15 cellular contexts compared by ENCODE assay signal in the genomic region with DNA sequence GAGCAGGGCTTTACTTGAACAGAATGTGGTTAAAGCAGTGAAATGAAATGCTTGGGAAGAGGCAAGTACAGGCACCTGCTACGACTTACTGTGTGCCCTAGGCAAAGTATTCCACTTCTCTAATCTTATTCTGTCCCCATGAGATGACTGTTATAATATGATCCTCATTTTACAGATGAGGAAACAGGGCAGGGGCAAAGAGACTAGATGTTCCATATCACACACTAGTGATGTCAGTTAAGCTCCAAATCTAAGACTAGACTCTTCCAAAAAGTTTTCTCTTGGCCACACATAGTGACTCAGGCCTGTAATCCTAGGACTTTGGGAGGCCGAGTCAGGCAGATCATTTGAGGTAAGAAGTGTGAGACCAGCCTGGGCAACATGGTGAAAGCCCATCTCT.
"Had no signal": no experiment of that assay in that cellular context is flagged by ENCODE, and none has a peak within 500 bp of the region (broad histone marks: within the 10 kb centered on the region; RNA-seq: fewer than 3 reads in every experiment).

No MANE protein-coding gene starts in this region.

- H3K36me3 ChIP-seq: cardiac muscle cell, neural progenitor cell, ovary had no signal

- H3K4me1 ChIP-seq: neural progenitor cell had no signal

- H3K9me3 Mint-ChIP-seq: activated naive CD4-positive, alpha-beta T cell treated with anti-CD3 and anti-CD28 coated beads for 36 hours; activated naive CD8-positive, alpha-beta T cell treated with anti-CD3 and anti-CD28 coated beads, Interleukin-2, amount 50 U/mL, for 24 hours; T-cell had no signal

- H3K27ac Mint-ChIP-seq: activated naive CD4-positive, alpha-beta T cell treated with anti-CD3 and anti-CD28 coated beads for 36 hours; activated naive CD8-positive, alpha-beta T cell treated with anti-CD3 and anti-CD28 coated beads, Interleukin-2, amount 50 U/mL, for 24 hours; neural progenitor cell; stimulated activated naive B cell treated with anti-CD40 and anti-IgM and Interleukin-4, amounts not matched to agents 10 μg/mL and 1 μg/mL and 100 μg/mL, for 72 hours; T-cell had no signal

- H3K9me2 ChIP-seq: SK-N-SH had no signal

- DNase-seq: activated CD4-positive, alpha-beta T cell treated with anti-CD3 and anti-CD28 coated beads, Interleukin-2, amount 50 U/mL, for 4 hours; activated CD4-positive, CD25-positive, alpha-beta regulatory T cell treated with anti-CD3 and anti-CD28 coated beads, Interleukin-2, amount 50 U/mL, for 72 hours; activated naive CD4-positive, alpha-beta T cell treated with anti-CD3 and anti-CD28 coated beads for 36 hours; activated naive CD8-positive, alpha-beta T cell treated with anti-CD3 and anti-CD28 coated beads, Interleukin-2, amount 50 U/mL, for 24 hours; activated T-cell treated with anti-CD3 and anti-CD28 coated beads for 4 hours; islet precursor cell; midbrain; ovary; SK-N-SH; stimulated activated CD4-positive, alpha-beta T cell treated with anti-CD3 and anti-CD28 coated beads, Interleukin-4, amount 100 ng/mL, for 1 hour; stimulated activated naive B cell treated with anti-CD40 and anti-IgM and Interleukin-4, amounts not matched to agents 10 μg/mL and 1 μg/mL and 100 μg/mL, for 72 hours; T-cell; T-helper 9 cell had no signal

- H3K4me3 ChIP-seq: cardiac muscle cell, neural progenitor cell, ovary had no signal

- H3K9me3 ChIP-seq: ovary, SK-N-SH had no signal

- H3K27me3 ChIP-seq: cardiac muscle cell, neural progenitor cell, ovary had no signal

- H3K36me3 Mint-ChIP-seq: T-cell had no signal

- H3K9ac ChIP-seq: neural progenitor cell, SK-N-SH had no signal

- ATAC-seq: activated naive CD8-positive, alpha-beta T cell treated with anti-CD3 and anti-CD28 coated beads, Interleukin-2, amount 50 U/mL, for 24 hours; stimulated activated naive B cell treated with anti-CD40 and anti-IgM and Interleukin-4, amounts not matched to agents 10 μg/mL and 1 μg/mL and 100 μg/mL, for 72 hours; T-cell had no signal

- H3K4me2 ChIP-seq: neural progenitor cell, SK-N-SH had no signal

- H3K27ac ChIP-seq: cardiac muscle cell, neural progenitor cell, ovary had no signal

- H2AFZ ChIP-seq: neural progenitor cell had no signal

- H3K4me3 Mint-ChIP-seq: activated naive CD4-positive, alpha-beta T cell treated with anti-CD3 and anti-CD28 coated beads for 36 hours; activated naive CD8-positive, alpha-beta T cell treated with anti-CD3 and anti-CD28 coated beads, Interleukin-2, amount 50 U/mL, for 24 hours; neural progenitor cell; stimulated activated naive B cell treated with anti-CD40 and anti-IgM and Interleukin-4, amounts not matched to agents 10 μg/mL and 1 μg/mL and 100 μg/mL, for 72 hours; T-cell had no signal

- H3K27me3 Mint-ChIP-seq: stimulated activated naive B cell treated with anti-CD40 and anti-IgM and Interleukin-4, amounts not matched to agents 10 μg/mL and 1 μg/mL and 100 μg/mL, for 72 hours had no signal
